ENCODE assay signal across 17 cellular contexts in genomic region chr7:10931161-10931560, GRCh38. TPM values are rescaled to one million over a fixed set of nuclear protein-coding genes. Genes with fewer than 3 reads are reported as not detected.
A peak's percentile ranks its signal among the peaks of the same experiment; 100 is the strongest.
DNase-seq lines count a peak whose midpoint lies in the region; ATAC-seq and TF ChIP-seq lines count a peak whose summit lies in the region.
"Had no signal": no experiment of that assay in that cellular context is flagged by ENCODE, and none has a peak within 500 bp of the region (broad histone marks: within the 10 kb centered on the region; RNA-seq: fewer than 3 reads in every experiment).

No MANE protein-coding gene starts in this region.

- no peaks in the 10 kb centered on the region for H3K27me3 Mint-ChIP-seq in CD4-positive, alpha-beta T cell
- no peaks in the 10 kb centered on the region for H3K27me3 Mint-ChIP-seq in WTC11 (ENCODE audit: low read depth)
- H3K27me3 Mint-ChIP-seq in activated T-helper 2 cell treated with anti-CD3 and anti-CD28 coated beads, Interferon-gamma antibody, Interleukin-2, Interleukin-4, amounts not matched to agents 10 μg/mL and 5 μg/mL and 100 μg/mL, durations not matched to agents 14 hours and 24 hours and 36 hours (ENCODE audit: low read depth) = no peaks in the 10 kb centered on the region
- H3K27me3 Mint-ChIP-seq: CD4-positive, CD25-positive, alpha-beta regulatory T cell had no signal

- DNase-seq in CD4-positive, alpha-beta T cell = no peak
- DNase-seq in WTC11 (ENCODE audit: low spot score) = no peak
- peak; percentile 26 for DNase-seq in iPS-NIHi7 (ENCODE audit: extremely low spot score)
- DNase-seq in NCI-H510A treated with DMSO at 0.1 percent for 48 hours (lab: John Stamatoyannopoulos, UW) = no peak
- DNase-seq in activated T-helper 2 cell treated with anti-CD3 and anti-CD28 coated beads, Interferon-gamma antibody, Interleukin-2, Interleukin-4, amounts not matched to agents 10 μg/mL and 5 μg/mL and 100 μg/mL, durations not matched to agents 14 hours and 24 hours and 36 hours (ENCODE audit: low spot score) = no peak
- no peak for DNase-seq in H4 (ENCODE audit: low spot score)
- DNase-seq: AML-193; Calu3; CD4-positive, CD25-positive, alpha-beta regulatory T cell; DMS153; DMS79 treated with DMSO at 0.1 percent for 48 hours; EL; KBM-7 had no signal

- H3K27ac Mint-ChIP-seq in CD4-positive, alpha-beta T cell = peak overlapping the region; percentile 59
- peak overlapping the region; percentile 93 for H3K27ac Mint-ChIP-seq in WTC11
- H3K27ac Mint-ChIP-seq in activated T-helper 2 cell treated with anti-CD3 and anti-CD28 coated beads, Interferon-gamma antibody, Interleukin-2, Interleukin-4, amounts not matched to agents 10 μg/mL and 5 μg/mL and 100 μg/mL, durations not matched to agents 14 hours and 24 hours and 36 hours = no peak overlapping the region

- intact Hi-C loops in CD4-positive, alpha-beta T cell (cut with DNase I, micrococcal nuclease) = no loop called here
- intact Hi-C loops in activated T-helper 2 cell treated with anti-CD3 and anti-CD28 coated beads, Interferon-gamma antibody, Interleukin-2, Interleukin-4, amounts not matched to agents 10 μg/mL and 5 μg/mL and 100 μg/mL, durations not matched to agents 14 hours and 24 hours and 36 hours (cut with micrococcal nuclease) = no loop called here

- no peak for TF ChIP-seq CTCF in CD4-positive, alpha-beta T cell (IDR thresholded peaks at IDR 0.05)
- TF ChIP-seq CTCF in WTC11 (IDR thresholded peaks at IDR 0.05) = no peak

- no peak overlapping the region for H3K27ac ChIP-seq in CD4-positive, alpha-beta T cell (ENCODE audit: low read depth, low read length)
- peak overlapping the region; percentile 37 for H3K27ac ChIP-seq in HUES48 (ENCODE audit: low read depth, low read length)
- H3K27ac ChIP-seq: 22Rv1, BLaER1 had no signal

- peaks cover 22% of the 10 kb centered on the region for H3K4me1 ChIP-seq in HUES48 (ENCODE audit: control insufficient read depth, insufficient read depth, low read length)
- H3K4me1 ChIP-seq: BLaER1 had no signal

- CTCF ChIA-PET in CD4-positive, alpha-beta T cell (lab: Charles Lee) = interaction anchor here (1.6 kb wide), 1 partner anchor 9 kb away, joined by 4 read pairs; a partner anchor contains a TSS
- CTCF ChIA-PET in WTC11 (lab: Charles Lee) = no interaction called here

- no peaks in the 10 kb centered on the region for H3K27me3 ChIP-seq in CD4-positive, alpha-beta T cell (ENCODE audit: control insufficient read depth, insufficient read depth, low read length)
- H3K27me3 ChIP-seq in HUES48 (ENCODE audit: control insufficient read depth, insufficient read depth, low read length) = no peaks in the 10 kb centered on the region
- H3K27me3 ChIP-seq: BLaER1 had no signal

- POLR2A ChIA-PET in CD4-positive, alpha-beta T cell (lab: Charles Lee) = interaction anchor here (3.0 kb wide), 1 partner anchor 9 kb away, joined by 28 read pairs; a partner anchor contains a TSS
- POLR2A ChIA-PET in WTC11 (lab: Charles Lee) = interaction anchor here (0.9 to 1.6 kb wide), 2 partner anchors 9 to 23 kb away, joined by 3 to 8 read pairs; a partner anchor contains a TSS

- H3K9me3 Mint-ChIP-seq in CD4-positive, alpha-beta T cell = no peaks in the 10 kb centered on the region
- peaks cover 8% of the 10 kb centered on the region for H3K9me3 Mint-ChIP-seq in WTC11
- H3K9me3 Mint-ChIP-seq in activated T-helper 2 cell treated with anti-CD3 and anti-CD28 coated beads, Interferon-gamma antibody, Interleukin-2, Interleukin-4, amounts not matched to agents 10 μg/mL and 5 μg/mL and 100 μg/mL, durations not matched to agents 14 hours and 24 hours and 36 hours = no peaks in the 10 kb centered on the region

- peaks cover 17% of the 10 kb centered on the region for H3K4me1 Mint-ChIP-seq in CD4-positive, alpha-beta T cell (ENCODE audit: low read depth)
- peaks cover 63% of the 10 kb centered on the region for H3K4me1 Mint-ChIP-seq in WTC11
- peaks cover 4% of the 10 kb centered on the region for H3K4me1 Mint-ChIP-seq in activated T-helper 2 cell treated with anti-CD3 and anti-CD28 coated beads, Interferon-gamma antibody, Interleukin-2, Interleukin-4, amounts not matched to agents 10 μg/mL and 5 μg/mL and 100 μg/mL, durations not matched to agents 14 hours and 24 hours and 36 hours (ENCODE audit: low read depth)

- peaks cover 43% of the 10 kb centered on the region for H3K36me3 ChIP-seq in HUES48 (ENCODE audit: control insufficient read depth, insufficient read depth, low read length)

- H3K4me3 ChIP-seq in HUES48 (ENCODE audit: low read depth, low read length) = no peak overlapping the region
- H3K4me3 ChIP-seq: BLaER1 had no signal

- no peak overlapping the region for H3K9ac ChIP-seq in HUES48 (ENCODE audit: low read depth, low read length)
- H3K9ac ChIP-seq: BLaER1 had no signal

- H3K9me3 ChIP-seq in CD4-positive, alpha-beta T cell (ENCODE audit: control insufficient read depth, low read length) = no peaks in the 10 kb centered on the region
- no peaks in the 10 kb centered on the region for H3K9me3 ChIP-seq in HUES48 (ENCODE audit: control insufficient read depth, insufficient read depth, low read length)
- H3K9me3 ChIP-seq: BLaER1 had no signal

- no peak overlapping the region for H3K4me3 Mint-ChIP-seq in CD4-positive, alpha-beta T cell
- H3K4me3 Mint-ChIP-seq in WTC11 = no peak overlapping the region; the same call in 1 of the 2 replicates
- H3K4me3 Mint-ChIP-seq in activated T-helper 2 cell treated with anti-CD3 and anti-CD28 coated beads, Interferon-gamma antibody, Interleukin-2, Interleukin-4, amounts not matched to agents 10 μg/mL and 5 μg/mL and 100 μg/mL, durations not matched to agents 14 hours and 24 hours and 36 hours (ENCODE audit: low read depth) = no peak overlapping the region
- H3K4me3 Mint-ChIP-seq: CD4-positive, CD25-positive, alpha-beta regulatory T cell had no signal

- peaks cover 57% of the 10 kb centered on the region for H3K36me3 Mint-ChIP-seq in CD4-positive, alpha-beta T cell (ENCODE audit: low read depth)
- peaks cover 29% of the 10 kb centered on the region for H3K36me3 Mint-ChIP-seq in WTC11
- peaks cover 33% of the 10 kb centered on the region for H3K36me3 Mint-ChIP-seq in activated T-helper 2 cell treated with anti-CD3 and anti-CD28 coated beads, Interferon-gamma antibody, Interleukin-2, Interleukin-4, amounts not matched to agents 10 μg/mL and 5 μg/mL and 100 μg/mL, durations not matched to agents 14 hours and 24 hours and 36 hours (ENCODE audit: low read depth)

- ATAC-seq in CD4-positive, alpha-beta T cell (ENCODE audit: poor library complexity) = no peak
- ATAC-seq in WTC11 (peak; percentile 81), HG03139 (IDR thresholded peaks at IDR 0.05; ENCODE audit: unreplicated experiment) (no peak)

TF ChIP-seq in WTC11, 78 proteins besides CTCF, POLR2A, EP300 and RAD21:
- TF ChIP-seq ZNF121 (CRISPR knock-in tag; IDR thresholded peaks at IDR 0.05) (peak; percentile 33; the same call in 1 of the 2 replicates), FOXP4 (CRISPR knock-in tag; IDR thresholded peaks at IDR 0.05) (no peak)
TF ChIP-seq in WTC11: peak in this region for 1.

RNA-seq across cellular contexts. Expression of gene PHF14, which starts 42.5 kb away (rescaled TPM):
- total RNA-seq in CD4-positive, alpha-beta T cell = 10 to 100 TPM; 23.1 TPM
- total RNA-seq in WTC11 (2021) = 47.7 to 49.9 TPM (median 48.6 TPM) in 3 replicates
- total RNA-seq in activated T-helper 2 cell treated with anti-CD3 and anti-CD28 coated beads, Interferon-gamma antibody, Interleukin-2, Interleukin-4, amounts not matched to agents 10 μg/mL and 5 μg/mL and 100 μg/mL, durations not matched to agents 14 hours and 24 hours and 36 hours = 39.3 and 43.2 TPM in 2 replicates
- total RNA-seq in H4 (2014; rRNA removed; shearing (Covaris generic)) = 53.1 and 71.6 TPM in 2 replicates
